In genomic region chr17:28216032-28216431, GRCh38 we compare ENCODE assay signal across 17 cellular contexts.
"Had no signal": no experiment of that assay in that cellular context is flagged by ENCODE, and none has a peak within 500 bp of the region (broad histone marks: within the 10 kb centered on the region; RNA-seq: fewer than 3 reads in every experiment).

No MANE protein-coding gene starts in this region.

- ATAC-seq: activated T-cell treated with anti-CD3 and anti-CD28 coated beads, Interleukin-2, amount 50 U/mL, for 72 hours; left colon had no signal

- H3K36me3 Mint-ChIP-seq: neural progenitor cell had no signal

- FAIRE-seq: pancreas, TTC549 had no signal

- H2AFZ ChIP-seq: neural progenitor cell had no signal

- H3K4me1 ChIP-seq: ascending aorta, breast epithelium, neural progenitor cell, pancreas, sigmoid colon had no signal

- H3K4me1 Mint-ChIP-seq: neural progenitor cell had no signal

- DNase-seq: activated CD4-positive, alpha-beta T cell treated with anti-CD3 and anti-CD28 coated beads, Interleukin-2, amount 10 ng/mL, durations not matched to agents 24 days and 14 days; activated CD4-positive, CD25-positive, alpha-beta regulatory T cell; activated CD8-positive, alpha-beta memory T cell treated with anti-CD3 and anti-CD28 coated beads, Interleukin-2, amount 50 U/mL, for 48 hours; activated T-cell treated with anti-CD3 and anti-CD28 coated beads, Interleukin-2, amount 50 U/mL, for 72 hours; endodermal cell; erythroblast; left colon; pancreas; sigmoid colon; stimulated activated CD4-positive, alpha-beta T cell treated with anti-CD3 and anti-CD28 coated beads, Interleukin-1b, Interleukin-23, amount 100 ng/mL, for 48 hours; T-helper 2 cell; trophoblast cell had no signal

- H3K27ac ChIP-seq: ascending aorta, breast epithelium, neural progenitor cell, pancreas, sigmoid colon had no signal

- H3K9me3 Mint-ChIP-seq: activated CD4-positive, alpha-beta T cell treated with anti-CD3 and anti-CD28 coated beads, Interleukin-2, amount 10 ng/mL, durations not matched to agents 24 days and 14 days; activated T-cell treated with anti-CD3 and anti-CD28 coated beads, Interleukin-2, amount 50 U/mL, for 72 hours had no signal

- H3K9ac ChIP-seq: neural progenitor cell had no signal

- H3K4me2 ChIP-seq: neural progenitor cell had no signal

- H3K36me3 ChIP-seq: ascending aorta, breast epithelium, neural progenitor cell, pancreas, sigmoid colon had no signal

- H3K9me3 ChIP-seq: ascending aorta, breast epithelium, pancreas had no signal

- H3K4me3 Mint-ChIP-seq: activated CD4-positive, alpha-beta T cell treated with anti-CD3 and anti-CD28 coated beads, Interleukin-2, amount 10 ng/mL, durations not matched to agents 24 days and 14 days; activated T-cell treated with anti-CD3 and anti-CD28 coated beads, Interleukin-2, amount 50 U/mL, for 72 hours; endodermal cell; neural progenitor cell had no signal

- H3K27me3 ChIP-seq: ascending aorta, breast epithelium, neural progenitor cell, pancreas, sigmoid colon had no signal

- H3K4me3 ChIP-seq: ascending aorta, breast epithelium, lung, neural progenitor cell, pancreas, sigmoid colon had no signal

- H3K27ac Mint-ChIP-seq: activated CD4-positive, alpha-beta T cell treated with anti-CD3 and anti-CD28 coated beads, Interleukin-2, amount 10 ng/mL, durations not matched to agents 24 days and 14 days; endodermal cell had no signal
